ENCODE assay signal across 11 cellular contexts in the genomic region with DNA sequence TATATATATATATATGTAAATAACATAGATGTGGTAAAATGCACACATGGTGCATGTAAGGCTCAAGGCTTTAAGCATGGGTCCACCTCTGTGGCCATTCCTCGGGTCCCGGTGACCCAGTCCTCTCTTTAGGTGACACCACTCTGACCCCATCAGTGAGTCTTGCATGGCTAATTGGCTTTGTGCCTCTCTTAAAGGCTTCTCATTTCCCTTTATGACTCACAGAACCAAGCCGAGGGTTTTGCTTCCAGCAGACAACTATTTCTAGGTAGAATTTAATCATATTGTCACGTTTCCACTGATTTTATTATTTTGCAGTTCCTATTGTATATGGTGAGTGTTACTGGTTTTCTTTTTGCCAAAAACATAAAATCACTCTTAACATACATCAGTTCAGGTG. TPM values are rescaled to one million over a fixed set of nuclear protein-coding genes. Genes with fewer than 3 reads are reported as not detected.
DNase-seq lines count a peak whose midpoint lies in the region; ATAC-seq and TF ChIP-seq lines count a peak whose summit lies in the region.
"Had no signal": no experiment of that assay in that cellular context is flagged by ENCODE, and none has a peak within 500 bp of the region (broad histone marks: within the 10 kb centered on the region; RNA-seq: fewer than 3 reads in every experiment).

No MANE protein-coding gene starts in this region.

- H3K36me3 Mint-ChIP-seq in stimulated activated naive B cell treated with anti-CD40 and anti-IgM and Interleukin-4, amounts not matched to agents 10 μg/mL and 1 μg/mL and 100 μg/mL, for 72 hours = peaks cover 22 to 40% of the 10 kb centered on the region in 2 donors
- no peaks in the 10 kb centered on the region for H3K36me3 Mint-ChIP-seq in activated CD4-positive, alpha-beta T cell treated with anti-CD3 and anti-CD28 coated beads, Interleukin-2, amount 10 ng/mL, durations not matched to agents 24 days and 14 days (ENCODE audit: low read depth)
- H3K36me3 Mint-ChIP-seq in activated naive CD4-positive, alpha-beta T cell treated with anti-CD3 and anti-CD28 coated beads, Interleukin-2, amount 50 U/mL, for 72 hours = no peaks in the 10 kb centered on the region
- H3K36me3 Mint-ChIP-seq: neural progenitor cell had no signal

- peak overlapping the region; percentile 8 to 23 for H3K4me3 Mint-ChIP-seq in stimulated activated naive B cell treated with anti-CD40 and anti-IgM and Interleukin-4, amounts not matched to agents 10 μg/mL and 1 μg/mL and 100 μg/mL, for 72 hours
- H3K4me3 Mint-ChIP-seq in activated CD4-positive, alpha-beta T cell treated with anti-CD3 and anti-CD28 coated beads, Interleukin-2, amount 10 ng/mL, durations not matched to agents 24 days and 14 days = no peak overlapping the region
- H3K4me3 Mint-ChIP-seq: neural progenitor cell had no signal

- DNase-seq in NOMO-1 (lab: John Stamatoyannopoulos, UW; ENCODE audit: unreplicated experiment in 2 of 2) (peak; percentile 19 to 62), NOMO-1 treated with dmso at 0.1 percent for 144 hours (lab: John Stamatoyannopoulos, UW; ENCODE audit: unreplicated experiment) (no peak), RWPE1 (ENCODE audit: low spot score) (peak; percentile 48), NCI-H1048 (lab: John Stamatoyannopoulos, UW) (no peak)
- no peak for DNase-seq in stimulated activated naive B cell treated with anti-CD40 and anti-IgM and Interleukin-4, amounts not matched to agents 10 μg/mL and 1 μg/mL and 100 μg/mL, for 72 hours
- no peak for DNase-seq in activated CD4-positive, alpha-beta T cell treated with anti-CD3 and anti-CD28 coated beads, Interleukin-2, amount 10 ng/mL, durations not matched to agents 24 days and 14 days
- DNase-seq in activated naive CD4-positive, alpha-beta T cell treated with anti-CD3 and anti-CD28 coated beads, Interleukin-2, amount 50 U/mL, for 72 hours (ENCODE audit: low spot score in 2 of 2) = no peak

- no peak for TF ChIP-seq CTCF in RWPE1 (conservative IDR thresholded peaks at IDR 0.05; ENCODE audit: low read depth)

- H3K27ac Mint-ChIP-seq in stimulated activated naive B cell treated with anti-CD40 and anti-IgM and Interleukin-4, amounts not matched to agents 10 μg/mL and 1 μg/mL and 100 μg/mL, for 72 hours = no peak overlapping the region
- no peak overlapping the region for H3K27ac Mint-ChIP-seq in activated CD4-positive, alpha-beta T cell treated with anti-CD3 and anti-CD28 coated beads, Interleukin-2, amount 10 ng/mL, durations not matched to agents 24 days and 14 days
- no peak overlapping the region for H3K27ac Mint-ChIP-seq in activated naive CD4-positive, alpha-beta T cell treated with anti-CD3 and anti-CD28 coated beads, Interleukin-2, amount 50 U/mL, for 72 hours
- H3K27ac Mint-ChIP-seq: neural progenitor cell had no signal

- peak; percentile 28 for ATAC-seq in HG03103 (IDR thresholded peaks at IDR 0.05; ENCODE audit: low read depth, unreplicated experiment)
- ATAC-seq in stimulated activated naive B cell treated with anti-CD40 and anti-IgM and Interleukin-4, amounts not matched to agents 10 μg/mL and 1 μg/mL and 100 μg/mL, for 72 hours (replicated peaks) = peak; percentile 56
- no peak for ATAC-seq in activated naive CD4-positive, alpha-beta T cell treated with anti-CD3 and anti-CD28 coated beads, Interleukin-2, amount 50 U/mL, for 72 hours

- POLR2A ChIA-PET in RWPE1 (lab: Yijun Ruan, JAX; ENCODE audit: low non-redundant PET) = no interaction called here

- CTCF ChIA-PET in RWPE1 (lab: Yijun Ruan, JAX) = no interaction called here

- no peaks in the 10 kb centered on the region for H3K9me3 Mint-ChIP-seq in stimulated activated naive B cell treated with anti-CD40 and anti-IgM and Interleukin-4, amounts not matched to agents 10 μg/mL and 1 μg/mL and 100 μg/mL, for 72 hours
- no peaks in the 10 kb centered on the region for H3K9me3 Mint-ChIP-seq in activated CD4-positive, alpha-beta T cell treated with anti-CD3 and anti-CD28 coated beads, Interleukin-2, amount 10 ng/mL, durations not matched to agents 24 days and 14 days
- H3K9me3 Mint-ChIP-seq in activated naive CD4-positive, alpha-beta T cell treated with anti-CD3 and anti-CD28 coated beads, Interleukin-2, amount 50 U/mL, for 72 hours = no peaks in the 10 kb centered on the region
- H3K9me3 Mint-ChIP-seq: neural progenitor cell had no signal

- no peaks in the 10 kb centered on the region for H3K27me3 Mint-ChIP-seq in stimulated activated naive B cell treated with anti-CD40 and anti-IgM and Interleukin-4, amounts not matched to agents 10 μg/mL and 1 μg/mL and 100 μg/mL, for 72 hours
- H3K27me3 Mint-ChIP-seq in activated CD4-positive, alpha-beta T cell treated with anti-CD3 and anti-CD28 coated beads, Interleukin-2, amount 10 ng/mL, durations not matched to agents 24 days and 14 days = peaks cover 5% of the 10 kb centered on the region

- peaks cover 70 to 95% of the 10 kb centered on the region in 2 donors for H3K4me1 Mint-ChIP-seq in stimulated activated naive B cell treated with anti-CD40 and anti-IgM and Interleukin-4, amounts not matched to agents 10 μg/mL and 1 μg/mL and 100 μg/mL, for 72 hours
- peaks cover 9% of the 10 kb centered on the region for H3K4me1 Mint-ChIP-seq in activated CD4-positive, alpha-beta T cell treated with anti-CD3 and anti-CD28 coated beads, Interleukin-2, amount 10 ng/mL, durations not matched to agents 24 days and 14 days

- no peak overlapping the region for H3K27ac ChIP-seq in RWPE1
- H3K27ac ChIP-seq: cardiac muscle cell, hepatocyte, neural progenitor cell had no signal

- intact Hi-C loops in activated CD4-positive, alpha-beta T cell treated with anti-CD3 and anti-CD28 coated beads, Interleukin-2, amount 10 ng/mL, durations not matched to agents 24 days and 14 days (cut with micrococcal nuclease) = no loop called here

RNA-seq across cellular contexts. Expression of gene PLCG2, which starts 59.7 kb away (rescaled TPM):
- total RNA-seq in activated CD4-positive, alpha-beta T cell treated with anti-CD3 and anti-CD28 coated beads, Interleukin-2, amount 10 ng/mL, durations not matched to agents 24 days and 14 days = 6.8 and 6.9 TPM in 2 replicates
- 1 to 10 TPM; 5.7 to 8.8 TPM for total RNA-seq in activated naive CD4-positive, alpha-beta T cell treated with anti-CD3 and anti-CD28 coated beads, Interleukin-2, amount 50 U/mL, for 72 hours

Comparison
In these comparisons a context has a peak if more than half of its experiments do, and no peak if none do; other contexts are left out.
1. DNase-seq: peak in NOMO-1 (2 of 2) and RWPE1 (single experiment); none in NOMO-1 treated with dmso at 0.1 percent for 144 hours (single experiment), stimulated activated naive B cell treated with anti-CD40 and anti-IgM and Interleukin-4, amounts not matched to agents 10 μg/mL and 1 μg/mL and 100 μg/mL, for 72 hours (single experiment), activated CD4-positive, alpha-beta T cell treated with anti-CD3 and anti-CD28 coated beads, Interleukin-2, amount 10 ng/mL, durations not matched to agents 24 days and 14 days (single experiment), NCI-H1048 (single experiment) and activated naive CD4-positive, alpha-beta T cell treated with anti-CD3 and anti-CD28 coated beads, Interleukin-2, amount 50 U/mL, for 72 hours (0 of 2).
2. ATAC-seq: peak in HG03103 (single experiment) and stimulated activated naive B cell treated with anti-CD40 and anti-IgM and Interleukin-4, amounts not matched to agents 10 μg/mL and 1 μg/mL and 100 μg/mL, for 72 hours (2 of 2); none in activated naive CD4-positive, alpha-beta T cell treated with anti-CD3 and anti-CD28 coated beads, Interleukin-2, amount 50 U/mL, for 72 hours (0 of 2).